10 cellular contexts compared by ENCODE assay signal in genomic region chr10:101828734-101829551, GRCh38. TPM values are rescaled to one million over a fixed set of nuclear protein-coding genes. Genes with fewer than 3 reads are reported as not detected.
DNase-seq lines count a peak whose midpoint lies in the region; ATAC-seq and TF ChIP-seq lines count a peak whose summit lies in the region.
"Had no signal": no experiment of that assay in that cellular context is flagged by ENCODE, and none has a peak within 500 bp of the region (broad histone marks: within the 10 kb centered on the region; RNA-seq: fewer than 3 reads in every experiment).

No MANE protein-coding gene starts in this region.

- H3K9ac ChIP-seq in iPS-20b (ENCODE audit: low read depth, low read length) (no peak overlapping the region), smooth muscle cell (ENCODE audit: low read depth) (no peak overlapping the region)
- H3K9ac ChIP-seq: SK-N-SH had no signal

- H3K36me3 ChIP-seq in iPS-20b (ENCODE audit: insufficient read depth, low read depth, low read length) (no peaks in the 10 kb centered on the region), smooth muscle cell (ENCODE audit: low read depth) (no peaks in the 10 kb centered on the region)

- 70% methylated on average over 34 of the region's 41 CpGs for WGBS in smooth muscle cell (ENCODE audit: low lambda C conversion rate)

- no peak overlapping the region for H3K27ac Mint-ChIP-seq in activated B cell treated with CpG ODN at 0.5 μM for 24 hours

- H3K27ac ChIP-seq in iPS-20b (ENCODE audit: low read length) (no peak overlapping the region), smooth muscle cell (ENCODE audit: low read depth) (no peak overlapping the region)

- peak overlapping the region; percentile 78 for H3K4me2 ChIP-seq in smooth muscle cell

- POLR2A ChIA-PET in activated B cell treated with CpG ODN at 0.5 μM for 24 hours (lab: Charles Lee): interaction anchor here (0.6 to 6.2 kb wide), 10 partner anchors 11 to 822 kb away, joined by 3 to 96 read pairs (median 3); partner anchors contain the start of genes CUEDC2, NPM3 and OGA

- H2AFZ ChIP-seq in smooth muscle cell (ENCODE audit: low read depth): no peak overlapping the region

- no peaks in the 10 kb centered on the region for H3F3A ChIP-seq in smooth muscle cell (ENCODE audit: low read depth)

- H3K4me1 ChIP-seq in iPS-20b (ENCODE audit: insufficient read depth, low read length) (peaks cover 4% of the 10 kb centered on the region; the same call in 1 of the 2 replicates), smooth muscle cell (ENCODE audit: low read depth) (peaks cover 10% of the 10 kb centered on the region)

- TF ChIP-seq CTCF in GM20000 (IDR thresholded peaks at IDR 0.05; ENCODE audit: extremely low read depth, missing control alignments) (no peak), activated B cell treated with CpG ODN at 0.5 μM for 24 hours (IDR thresholded peaks at IDR 0.05) (no peak), smooth muscle cell (IDR thresholded peaks at IDR 0.05; ENCODE audit: borderline replicate concordance, insufficient read depth, poor library complexity, severe bottlenecking) (no peak)

- peak; percentile 4 for DNase-seq in GM20000 (ENCODE audit: low spot score)
- no peak for DNase-seq in activated B cell treated with CpG ODN at 0.5 μM for 24 hours
- DNase-seq in smooth muscle cell (lab: John Stamatoyannopoulos, UW; ENCODE audit: unreplicated experiment): no peak
- DNase-seq in NCI-H1105 treated with DMSO at 0.1 percent for 48 hours (lab: John Stamatoyannopoulos, UW): no peak
- no peak for DNase-seq in NCI-H774 (lab: John Stamatoyannopoulos, UW)
- no peak for DNase-seq in inferior parietal cortex (ENCODE audit: extremely low spot score)
- DNase-seq: HCEC 1CT had no signal

- peak overlapping the region; percentile 52; the same call in 1 of the 2 replicates for H3K4me3 ChIP-seq in iPS-20b (ENCODE audit: low read length)
- peak overlapping the region; percentile 26 for H3K4me3 ChIP-seq in smooth muscle cell

- H3K27me3 ChIP-seq in iPS-20b (ENCODE audit: insufficient read depth, low read length) (no peaks in the 10 kb centered on the region), smooth muscle cell (ENCODE audit: low read depth) (no peaks in the 10 kb centered on the region)

- intact Hi-C loops in activated B cell treated with CpG ODN at 0.5 μM for 24 hours (cut with micrococcal nuclease): no loop called here

- peak overlapping the region; percentile 32 for H3K4me3 Mint-ChIP-seq in activated B cell treated with CpG ODN at 0.5 μM for 24 hours

- H3K36me3 Mint-ChIP-seq in activated B cell treated with CpG ODN at 0.5 μM for 24 hours (ENCODE audit: low read depth): peaks cover 2% of the 10 kb centered on the region

- peaks cover 33% of the 10 kb centered on the region for H3K4me1 Mint-ChIP-seq in activated B cell treated with CpG ODN at 0.5 μM for 24 hours

- H3K27me3 Mint-ChIP-seq in activated B cell treated with CpG ODN at 0.5 μM for 24 hours: no peaks in the 10 kb centered on the region

- CTCF ChIA-PET in activated B cell treated with CpG ODN at 0.5 μM for 24 hours (lab: Charles Lee): no interaction called here

- ATAC-seq in activated B cell treated with CpG ODN at 0.5 μM for 24 hours (ENCODE audit: low read depth): no peak
- no peak for ATAC-seq in GM18858 (IDR thresholded peaks at IDR 0.05; ENCODE audit: unreplicated experiment)

- H3K9me3 ChIP-seq in iPS-20b (ENCODE audit: insufficient read depth, low read depth, low read length) (no peaks in the 10 kb centered on the region), smooth muscle cell (replicated peaks; ENCODE audit: low read depth) (no peaks in the 10 kb centered on the region)
- H3K9me3 ChIP-seq: SK-N-SH had no signal

- no peaks in the 10 kb centered on the region for H3K79me2 ChIP-seq in smooth muscle cell (ENCODE audit: low read depth)

- H3K9me3 Mint-ChIP-seq in activated B cell treated with CpG ODN at 0.5 μM for 24 hours: no peaks in the 10 kb centered on the region

- no peaks in the 10 kb centered on the region for H4K20me1 ChIP-seq in smooth muscle cell (ENCODE audit: low read depth)

RNA-seq across cellular contexts. Expression of gene OGA, which starts 10.7 kb away (rescaled TPM):
- total RNA-seq in activated B cell treated with CpG ODN at 0.5 μM for 24 hours (209 and 271 TPM in 2 replicates), smooth muscle cell (98.6 and 135 TPM in 2 replicates)
- 54.8 and 78.5 TPM in 2 replicates for polyA plus RNA-seq in smooth muscle cell

RNA-seq across cellular contexts. Expression of gene KCNIP2, which starts 14.7 kb away (rescaled TPM):
- 7.0 and 7.1 TPM in 2 replicates for total RNA-seq in activated B cell treated with CpG ODN at 0.5 μM for 24 hours
- 1.3 and 3.9 TPM in 2 replicates for total RNA-seq in smooth muscle cell
- polyA plus RNA-seq in smooth muscle cell: 0.70 and 0.87 TPM in 2 replicates

RNA-seq across cellular contexts. Expression of gene NPM3, which starts 45.7 kb away (rescaled TPM):
- total RNA-seq in activated B cell treated with CpG ODN at 0.5 μM for 24 hours (48.1 and 60.7 TPM in 2 replicates), smooth muscle cell (65.0 and 82.0 TPM in 2 replicates)
- 10.2 and 10.5 TPM in 2 replicates for polyA plus RNA-seq in smooth muscle cell

RNA-seq across cellular contexts. Expression of gene FGF8, which starts 53.0 kb away (rescaled TPM):
- total RNA-seq in activated B cell treated with CpG ODN at 0.5 μM for 24 hours (not detected in 2 replicates), smooth muscle cell (not detected in 2 replicates)
- polyA plus RNA-seq in smooth muscle cell: not detected in 2 replicates
- polyA plus RNA-seq: SK-N-SH had no signal
